ENCODE assay signal across 8 cellular contexts in the genomic region with DNA sequence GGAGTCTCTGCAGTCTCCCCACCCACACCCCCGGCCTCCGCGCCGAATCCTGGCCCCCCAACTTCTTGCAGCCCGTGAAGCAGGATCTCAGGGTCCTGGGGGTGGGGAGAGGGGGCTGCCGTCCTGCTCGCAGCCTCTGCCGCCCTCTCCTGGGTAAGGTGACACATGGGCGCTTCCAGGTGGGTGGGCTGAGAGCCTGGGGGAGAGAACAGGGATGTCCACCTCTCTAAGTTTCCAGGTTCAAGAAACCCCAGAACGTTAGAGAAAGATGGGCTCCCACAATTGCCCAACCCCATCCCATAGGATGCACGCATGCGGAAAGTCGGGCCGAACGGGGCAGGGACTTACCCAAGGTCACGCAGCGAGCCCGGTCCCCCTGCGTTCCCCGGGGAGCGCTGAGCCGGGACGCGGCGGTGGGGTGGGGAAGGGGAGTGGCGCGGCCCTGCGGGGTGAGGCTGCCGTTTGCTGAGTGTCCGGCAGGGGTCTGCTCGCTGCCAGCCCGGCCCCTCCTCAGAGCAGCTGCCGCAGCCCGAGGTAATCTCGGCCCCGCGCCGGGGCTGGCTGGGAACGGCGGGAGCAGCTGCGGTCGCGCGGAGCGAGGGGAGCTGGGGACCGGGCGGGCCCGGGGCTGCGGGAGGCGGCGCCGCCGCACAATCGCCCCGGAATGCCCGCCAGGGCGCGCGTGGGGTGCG. TPM values are rescaled to one million over a fixed set of nuclear protein-coding genes. Genes with fewer than 3 reads are reported as not detected.
DNase-seq lines count a peak whose midpoint lies in the region; ATAC-seq, FAIRE-seq and TF ChIP-seq lines count a peak whose summit lies in the region.

No MANE protein-coding gene starts in this region.

- H3K27me3 Mint-ChIP-seq in CD8-positive, alpha-beta memory T cell: no peaks in the 10 kb centered on the region

- H3K36me3 Mint-ChIP-seq in CD8-positive, alpha-beta memory T cell: peaks cover 0 to 29% (median 3%) of the 10 kb centered on the region in 3 donors

- H3K4me3 ChIP-seq in CD8-positive, alpha-beta memory T cell (ENCODE audit: low read length): peak overlapping the region; percentile 76
- H3K4me3 ChIP-seq in pancreas: peak overlapping the region; percentile 82 to 94 (median 87)

- 1% methylated on average over 25 to 60 of the region's 60 CpGs for WGBS in pancreas, 2 donors

- intact Hi-C loops in pancreas (cut with DNase I): loop anchor here in 2 of 3 donors (5.0 kb wide), 1 partner anchor 49 kb away; the partner anchor contains the start of gene SYVN1 (in 2 of the 2)

- peak overlapping the region; percentile 41 for H3K27ac ChIP-seq in CD8-positive, alpha-beta memory T cell (ENCODE audit: low read depth, low read length)
- H3K27ac ChIP-seq in pancreas: peak overlapping the region; percentile 87 to 96 (median 92)

- POLR2A ChIA-PET in CD8-positive, alpha-beta memory T cell (lab: Charles Lee): interaction anchor here (0.7 to 1.0 kb wide), 3 partner anchors 46 to 69 kb away, joined by 3 to 5 read pairs (median 4); partner anchors contain the start of genes FAU, MRPL49 and TM7SF2

- H3K4me1 ChIP-seq in CD8-positive, alpha-beta memory T cell (ENCODE audit: insufficient read depth, low read length): peaks cover 20% of the 10 kb centered on the region
- H3K4me1 ChIP-seq in pancreas: peaks cover 0 to 17% (median 0%) of the 10 kb centered on the region in 3 donors

- FAIRE-seq in pancreas (lab: Jason Lieb, UNC): no peak

- H3K9me3 ChIP-seq in CD8-positive, alpha-beta memory T cell (ENCODE audit: low read length): no peaks in the 10 kb centered on the region
- no peaks in the 10 kb centered on the region for H3K9me3 ChIP-seq in pancreas

- CTCF ChIA-PET in CD8-positive, alpha-beta memory T cell (lab: Charles Lee): interaction anchor here (0.7 to 2.6 kb wide), 12 partner anchors 12 to 166 kb away, joined by 3 to 13 read pairs (median 4); partner anchors contain the start of genes FAU, MRPL49, SPDYC and TM7SF2

- no peaks in the 10 kb centered on the region for H3K9me3 Mint-ChIP-seq in CD8-positive, alpha-beta memory T cell

- peak overlapping the region in 7 of 8 donors; percentile 50 to 92 (median 78) for H3K27ac Mint-ChIP-seq in CD8-positive, alpha-beta memory T cell

- H3K4me3 Mint-ChIP-seq in CD8-positive, alpha-beta memory T cell: peak overlapping the region; percentile 89 to 97 (median 93)

- H3K36me3 ChIP-seq in CD8-positive, alpha-beta memory T cell (ENCODE audit: insufficient read depth, low read length): no peaks in the 10 kb centered on the region
- peaks cover 0 to 6% (median 0%) of the 10 kb centered on the region in 3 donors for H3K36me3 ChIP-seq in pancreas

- peak; percentile 35 to 67 (median 50) for DNase-seq in CD8-positive, alpha-beta memory T cell
- peak; percentile 84 for DNase-seq in GM20000 (ENCODE audit: low spot score)
- DNase-seq in KBM-7: peak; percentile 82
- DNase-seq in SHP77 (lab: John Stamatoyannopoulos, UW): peak; percentile 44 to 64
- peak; percentile 43 for DNase-seq in activated gamma-delta T cell treated with anti-CD3 and anti-CD28 coated beads, Interleukin-2, amount 50 U/mL, for 16 hours (ENCODE audit: low read depth)
- peak; percentile 19 for DNase-seq in globus pallidus (ENCODE audit: low spot score)
- DNase-seq in pancreas: peak; percentile 62 to 91 (median 80)
- no peak for DNase-seq in cortex of kidney (lab: John Stamatoyannopoulos, UW)

- ATAC-seq in pancreas: peak; percentile 63 to 72 (median 64)

- in situ Hi-C loops in KBM-7 (cut with MboI; ENCODE audit: low pct_unique_long_range_greater_than_20kb, low sequenced_read_pairs): no loop called here

- no peaks in the 10 kb centered on the region for H3K27me3 ChIP-seq in CD8-positive, alpha-beta memory T cell (ENCODE audit: insufficient read depth, low read length, poor library complexity, severe bottlenecking)
- no peaks in the 10 kb centered on the region for H3K27me3 ChIP-seq in pancreas

- TF ChIP-seq CTCF in GM20000 (IDR thresholded peaks at IDR 0.05; ENCODE audit: extremely low read depth, missing control alignments): peak; percentile 63
- TF ChIP-seq CTCF in pancreas (IDR thresholded peaks at IDR 0.05): peak; percentile 20 to 44 (median 32)

- H3K4me1 Mint-ChIP-seq in CD8-positive, alpha-beta memory T cell: peaks cover 19 to 43% (median 32%) of the 10 kb centered on the region in 3 donors

RNA-seq across cellular contexts. Expression of gene CAPN1, which starts 0.7 kb away (rescaled TPM):
- 10 to 100 TPM; 88.2 to 92.0 TPM for total RNA-seq in CD8-positive, alpha-beta memory T cell
- polyA plus RNA-seq in CD8-positive, alpha-beta memory T cell: 110 TPM
- 100 to 1,000 TPM; 103 to 139 (median 107) TPM for total RNA-seq in pancreas
- polyA plus RNA-seq in pancreas: 100 to 1,000 TPM; 111 to 144 TPM

RNA-seq across cellular contexts. Expression of gene SPDYC, which starts 11.0 kb away (rescaled TPM):
- not detected for total RNA-seq in CD8-positive, alpha-beta memory T cell
- polyA plus RNA-seq in CD8-positive, alpha-beta memory T cell: not detected
- not detected for total RNA-seq in pancreas
- under 1 TPM in 1 of 2 donors, not detected in 1; 0.14 TPM for polyA plus RNA-seq in pancreas

RNA-seq across cellular contexts. Expression of gene SYVN1, which starts 46.7 kb away (rescaled TPM):
- total RNA-seq in CD8-positive, alpha-beta memory T cell: 10 to 100 TPM; 35.1 to 39.7 TPM
- 19.6 TPM for polyA plus RNA-seq in CD8-positive, alpha-beta memory T cell
- total RNA-seq in pancreas: 10 to 100 TPM; 47.5 to 98.2 (median 66.3) TPM
- polyA plus RNA-seq in pancreas: 10 to 100 TPM; 63.4 to 64.8 TPM

RNA-seq across cellular contexts. Expression of gene MRPL49, which starts 58.9 kb away (rescaled TPM):
- total RNA-seq in CD8-positive, alpha-beta memory T cell: 100 to 1,000 TPM; 117 to 118 TPM
- 81.5 TPM for polyA plus RNA-seq in CD8-positive, alpha-beta memory T cell
- 10 to 100 TPM; 13.9 to 31.2 (median 21.4) TPM for total RNA-seq in pancreas
- 10 to 100 TPM; 10.3 to 30.3 TPM for polyA plus RNA-seq in pancreas

RNA-seq across cellular contexts. Expression of gene FAU, which starts 59.1 kb away (rescaled TPM):
- total RNA-seq in CD8-positive, alpha-beta memory T cell: 1,000 to 10,000 TPM; 1,054 to 1,073 TPM
- polyA plus RNA-seq in CD8-positive, alpha-beta memory T cell: 904 TPM
- total RNA-seq in pancreas: 100 to 1,000 TPM; 493 to 810 (median 529) TPM
- 100 to 1,000 TPM; 530 to 652 TPM for polyA plus RNA-seq in pancreas
